ENCODE assay signal across 29 cellular contexts in the genomic region with DNA sequence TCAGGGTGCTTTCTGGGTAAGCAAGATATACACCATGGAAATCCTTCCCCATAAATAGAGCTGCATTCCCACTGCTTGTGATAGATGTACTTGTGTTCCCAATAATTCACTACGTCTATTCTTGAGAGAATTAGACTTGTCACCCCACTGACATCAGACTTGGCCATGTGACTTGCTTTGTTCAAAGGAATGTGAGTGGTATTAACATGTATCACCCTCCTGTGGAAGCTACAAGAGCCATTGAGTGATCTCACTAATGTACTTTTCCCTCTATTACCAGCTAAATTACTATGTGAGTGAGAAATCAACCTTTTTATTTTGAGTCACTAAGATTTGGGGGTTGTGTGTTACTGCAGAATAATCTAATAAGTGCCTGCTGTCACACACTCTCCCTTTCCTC.
"Had no signal": no experiment of that assay in that cellular context is flagged by ENCODE, and none has a peak within 500 bp of the region (broad histone marks: within the 10 kb centered on the region; RNA-seq: fewer than 3 reads in every experiment).

No MANE protein-coding gene starts in this region.

- H3K27me3 ChIP-seq: adrenal gland, ascending aorta, colonic mucosa, foreskin keratinocyte, sigmoid colon, testis, uterus had no signal

- H3K27ac ChIP-seq: adrenal gland, ascending aorta, colonic mucosa, dorsolateral prefrontal cortex, foreskin keratinocyte, sigmoid colon, testis, uterus had no signal

- H3K4me3 Mint-ChIP-seq: activated B cell treated with CpG ODN at 0.5 μM for 24 hours; activated CD4-positive, alpha-beta T cell treated with anti-CD3 and anti-CD28 coated beads for 36 hours; activated naive CD8-positive, alpha-beta T cell; activated T-cell treated with anti-CD3 and anti-CD28 coated beads, Interleukin-2, amount 50 U/mL, for 24 hours; activated T-helper 17 cell treated with anti-CD3 and anti-CD28 coated beads, Interleukin-2, amount 50 U/mL, for 72 hours; central memory CD8-positive, alpha-beta T cell; effector memory CD8-positive, alpha-beta T cell; nephron; stimulated activated naive B cell treated with anti-CD40 and anti-IgM and Interleukin-4, amounts not matched to agents 10 μg/mL and 1 μg/mL and 100 μg/mL, for 72 hours had no signal

- H3K27me3 Mint-ChIP-seq: activated B cell treated with CpG ODN at 0.5 μM for 24 hours; activated CD4-positive, alpha-beta T cell treated with anti-CD3 and anti-CD28 coated beads for 36 hours; activated naive CD8-positive, alpha-beta T cell; activated T-cell treated with anti-CD3 and anti-CD28 coated beads, Interleukin-2, amount 50 U/mL, for 24 hours; activated T-helper 17 cell treated with anti-CD3 and anti-CD28 coated beads, Interleukin-2, amount 50 U/mL, for 72 hours; central memory CD8-positive, alpha-beta T cell; effector memory CD8-positive, alpha-beta T cell had no signal

- H3K9me3 ChIP-seq: adrenal gland, ascending aorta, colonic mucosa, sigmoid colon, testis, uterus had no signal

- H3K27ac Mint-ChIP-seq: activated B cell treated with CpG ODN at 0.5 μM for 24 hours; activated CD4-positive, alpha-beta T cell treated with anti-CD3 and anti-CD28 coated beads for 36 hours; activated naive CD8-positive, alpha-beta T cell; activated T-cell treated with anti-CD3 and anti-CD28 coated beads, Interleukin-2, amount 50 U/mL, for 24 hours; activated T-helper 17 cell treated with anti-CD3 and anti-CD28 coated beads, Interleukin-2, amount 50 U/mL, for 72 hours; effector memory CD8-positive, alpha-beta T cell; nephron; stimulated activated naive B cell treated with anti-CD40 and anti-IgM and Interleukin-4, amounts not matched to agents 10 μg/mL and 1 μg/mL and 100 μg/mL, for 72 hours had no signal

- H3K36me3 ChIP-seq: adrenal gland, ascending aorta, colonic mucosa, sigmoid colon, uterus had no signal

- H3K36me3 Mint-ChIP-seq: activated naive CD8-positive, alpha-beta T cell; stimulated activated naive B cell treated with anti-CD40 and anti-IgM and Interleukin-4, amounts not matched to agents 10 μg/mL and 1 μg/mL and 100 μg/mL, for 72 hours had no signal

- H3K9me3 Mint-ChIP-seq: activated B cell treated with CpG ODN at 0.5 μM for 24 hours; activated T-helper 17 cell treated with anti-CD3 and anti-CD28 coated beads, Interleukin-2, amount 50 U/mL, for 72 hours; nephron; stimulated activated naive B cell treated with anti-CD40 and anti-IgM and Interleukin-4, amounts not matched to agents 10 μg/mL and 1 μg/mL and 100 μg/mL, for 72 hours had no signal

- H3K4me3 ChIP-seq: adrenal gland, ascending aorta, colonic mucosa, dorsolateral prefrontal cortex, sigmoid colon, smooth muscle cell, testis, uterus had no signal

- FAIRE-seq: endothelial cell of umbilical vein had no signal

- H3K4me1 Mint-ChIP-seq: activated B cell treated with CpG ODN at 0.5 μM for 24 hours; activated CD4-positive, alpha-beta T cell treated with anti-CD3 and anti-CD28 coated beads for 36 hours; activated T-helper 17 cell treated with anti-CD3 and anti-CD28 coated beads, Interleukin-2, amount 50 U/mL, for 72 hours; central memory CD8-positive, alpha-beta T cell; nephron; stimulated activated naive B cell treated with anti-CD40 and anti-IgM and Interleukin-4, amounts not matched to agents 10 μg/mL and 1 μg/mL and 100 μg/mL, for 72 hours had no signal

- DNase-seq: activated B cell treated with CpG ODN at 0.5 μM for 24 hours; activated CD4-positive, alpha-beta T cell treated with anti-CD3 and anti-CD28 coated beads for 36 hours; activated CD4-positive, alpha-beta T cell treated with anti-CD3 and anti-CD28 coated beads, Interleukin-2, amount 50 U/mL, for 4 hours; activated CD8-positive, alpha-beta memory T cell treated with anti-CD3 and anti-CD28 coated beads for 24 hours; activated CD8-positive, alpha-beta memory T cell treated with anti-CD3 and anti-CD28 coated beads, Interleukin-2, amount 50 U/mL, for 4 hours; activated naive CD4-positive, alpha-beta T cell; activated T-cell treated with anti-CD3 and anti-CD28 coated beads, Interleukin-2, amount 50 U/mL, for 24 hours; adrenal gland; colonic mucosa; dorsolateral prefrontal cortex; effector memory CD8-positive, alpha-beta T cell; occipital lobe; sigmoid colon; stimulated activated CD4-positive, alpha-beta T cell treated with anti-CD3 and anti-CD28 coated beads, Interleukin-2, amount 100 ng/mL, for 48 hours; stimulated activated CD8-positive, alpha-beta memory T cell treated with anti-CD3 and anti-CD28 coated beads, Interleukin-4, amount 100 ng/mL, for 48 hours; stimulated activated naive B cell treated with anti-CD40 and anti-IgM and Interleukin-4, amounts not matched to agents 10 μg/mL and 1 μg/mL and 100 μg/mL, for 72 hours; T-helper 1 cell; T-helper 9 cell; testis; trophoblast cell; uterus had no signal

- H3K4me1 ChIP-seq: adrenal gland, ascending aorta, colonic mucosa, foreskin keratinocyte, sigmoid colon, testis, uterus had no signal

- H3K4me2 ChIP-seq: smooth muscle cell had no signal
